1 cellular context compared by ENCODE assay signal in the genomic region with DNA sequence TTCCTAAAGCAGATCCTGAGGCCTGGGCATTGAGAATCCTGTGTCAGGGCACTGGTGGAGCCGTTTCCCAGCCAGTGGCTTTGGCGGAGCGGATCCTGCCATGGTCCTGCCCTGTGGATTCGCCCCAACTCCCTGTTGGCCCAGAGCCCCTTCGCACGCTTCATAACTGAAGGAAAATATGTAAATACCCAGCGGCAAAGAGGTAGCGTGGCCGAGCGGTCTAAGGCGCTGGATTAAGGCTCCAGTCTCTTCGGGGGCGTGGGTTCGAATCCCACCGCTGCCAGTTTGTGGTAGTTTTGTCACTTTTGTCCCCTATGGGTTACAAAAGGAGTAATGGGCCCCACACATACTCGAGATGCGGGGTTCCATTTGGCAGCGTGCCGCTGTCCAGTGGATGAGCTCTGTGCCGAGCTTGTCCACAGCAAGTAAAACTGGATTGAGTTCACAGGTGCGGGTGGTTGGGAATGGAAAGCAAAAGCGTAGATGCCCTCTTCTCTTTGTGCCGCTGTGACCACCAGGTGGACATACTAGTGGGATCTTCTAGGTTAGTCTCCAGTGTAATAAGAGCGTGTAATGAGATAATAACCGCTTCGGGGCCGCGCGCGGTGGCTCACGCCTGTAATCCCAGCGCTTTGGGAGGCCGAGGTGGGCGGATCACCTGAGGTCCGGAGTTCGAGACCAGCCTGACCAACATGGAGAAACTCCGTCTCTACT.
A peak's percentile ranks its signal among the peaks of the same experiment; 100 is the strongest.
TF ChIP-seq lines count a peak whose summit lies in the region.

No MANE protein-coding gene starts in this region.

TF ChIP-seq in K562, 482 proteins besides CTCF, POLR2A, EP300 and RAD21 (continued from another document):
- peak in 1 of 2 experiments; percentile 48 for TF ChIP-seq AFF1 (IDR thresholded peaks at IDR 0.05; ENCODE audit: low read depth in 1 of 2, partially characterized antibody in 2 of 2)
- no peak for TF ChIP-seq TAF9B (IDR thresholded peaks at IDR 0.05; ENCODE audit: partially characterized antibody)
- TF ChIP-seq ESRRB (CRISPR knock-in tag; IDR thresholded peaks at IDR 0.05; ENCODE audit: borderline replicate concordance): no peak
- no peak for TF ChIP-seq ZNF584 (CRISPR knock-in tag; IDR thresholded peaks at IDR 0.05; ENCODE audit: low read depth)
TF ChIP-seq in K562: peak in this region for 119.
